8 cellular contexts compared by ENCODE assay signal in genomic region chr12:30694412-30694955, GRCh38. TPM values are rescaled to one million over a fixed set of nuclear protein-coding genes. Genes with fewer than 3 reads are reported as not detected.
A peak's percentile ranks its signal among the peaks of the same experiment; 100 is the strongest.
DNase-seq lines count a peak whose midpoint lies in the region; ATAC-seq, FAIRE-seq and TF ChIP-seq lines count a peak whose summit lies in the region.

No MANE protein-coding gene starts in this region.

- BruUV-seq in mammary epithelial cell (replicated peaks; lab: Mats Ljungman, UMichigan): no TSS peak

- intact Hi-C loops in mammary epithelial cell (cut with micrococcal nuclease): loop anchor here (2.0 kb wide), 1 partner anchor 60 kb away; the partner anchor contains the start of gene CAPRIN2

- H3K79me2 ChIP-seq in mammary epithelial cell (ENCODE audit: insufficient read depth, low read length): peaks cover 53% of the 10 kb centered on the region

- H3K4me1 ChIP-seq in mammary epithelial cell (ENCODE audit: insufficient read depth, low read length) (peaks cover 24% of the 10 kb centered on the region), muscle layer of duodenum (ENCODE audit: control insufficient read depth in 1 of 2, insufficient read depth in 2 of 2, low read length in 2 of 2) (peaks cover 19 to 28% of the 10 kb centered on the region in 2 donors)

- H3K9me3 ChIP-seq in mammary epithelial cell (replicated peaks; ENCODE audit: insufficient read depth, low read length): no peaks in the 10 kb centered on the region
- H3K9me3 ChIP-seq in muscle layer of duodenum (ENCODE audit: control insufficient read depth in 1 of 2, low read length in 2 of 2): no peaks in the 10 kb centered on the region

- WGBS in mammary epithelial cell (ENCODE audit: low coverage, missing lambda C conversion rate): 3% methylated on average over 9 of the region's 9 CpGs

- H3K36me3 ChIP-seq in mammary epithelial cell (ENCODE audit: insufficient read depth, low read length): peaks cover 4% of the 10 kb centered on the region
- no peaks in the 10 kb centered on the region for H3K36me3 ChIP-seq in muscle layer of duodenum (ENCODE audit: control insufficient read depth in 1 of 2, insufficient read depth in 2 of 2, low read length in 2 of 2)

- peak; percentile 47 for DNase-seq in NCI-H82 (lab: John Stamatoyannopoulos, UW)
- DNase-seq in NCI-H82 treated with DMSO at 0.1 percent for 48 hours (lab: John Stamatoyannopoulos, UW; ENCODE audit: unreplicated experiment): no peak
- DNase-seq in NCI-H1105 treated with DMSO at 0.1 percent for 48 hours (lab: John Stamatoyannopoulos, UW): peak; percentile 71
- DNase-seq in mammary epithelial cell: peak; percentile 28
- DNase-seq in RCC 7860 (ENCODE audit: low spot score): no peak
- no peak for DNase-seq in NK-92 treated with Interleukin-12 subunit alpha and Interleukin-12 subunit beta, amount 100 ng/mL, for 24 hours (lab: John Stamatoyannopoulos, UW)

- CTCF ChIA-PET in mammary epithelial cell (lab: Charles Lee; ENCODE audit: low non-redundant PET): interaction anchor here (0.6 kb wide), 1 partner anchor 61 kb away, joined by 3 read pairs; no protein-coding TSS in a partner anchor

- H3K4me2 ChIP-seq in mammary epithelial cell (ENCODE audit: insufficient read depth, low read depth, low read length): peak overlapping the region; percentile 81

- dilution Hi-C loops in mammary epithelial cell (cut with HindIII; ENCODE audit: low sequenced_read_pairs): no loop called here

- H3K27me3 ChIP-seq in mammary epithelial cell (ENCODE audit: insufficient read depth, low read length) (no peaks in the 10 kb centered on the region), muscle layer of duodenum (ENCODE audit: low read depth, low read length) (no peaks in the 10 kb centered on the region)

- ATAC-seq in HG02759 (IDR thresholded peaks at IDR 0.05; ENCODE audit: unreplicated experiment): no peak

- H4K20me1 ChIP-seq in mammary epithelial cell (ENCODE audit: insufficient read depth, low read length): no peaks in the 10 kb centered on the region

- FAIRE-seq in RCC 7860 (lab: Jason Lieb, UNC): no peak

- H3K4me3 ChIP-seq in mammary epithelial cell (replicated peaks in 1 of 3; ENCODE audit: insufficient read depth in 1 of 3, low read depth in 2 of 3, low read length in 3 of 3): peak overlapping the region; percentile 68 to 99 (median 76)
- peak overlapping the region; percentile 86 to 98 for H3K4me3 ChIP-seq in muscle layer of duodenum (ENCODE audit: low read depth in 1 of 2, low read length in 2 of 2)

- H3K27ac ChIP-seq in mammary epithelial cell (ENCODE audit: insufficient read depth, low read depth, low read length): peak overlapping the region; percentile 14
- H3K27ac ChIP-seq in muscle layer of duodenum (ENCODE audit: low read length): peak overlapping the region; percentile 89

- H3K9ac ChIP-seq in mammary epithelial cell (ENCODE audit: insufficient read depth, low read length): peak overlapping the region; percentile 46

- TF ChIP-seq CTCF in mammary epithelial cell (conservative IDR thresholded peaks at IDR 0.05 in 1 of 2, IDR thresholded peaks at IDR 0.05 in 1 of 2; ENCODE audit: extremely low read depth in 1 of 2, insufficient read depth in 1 of 2, low read depth in 1 of 2, low read length in 2 of 2): no peak

- H2AFZ ChIP-seq in mammary epithelial cell (ENCODE audit: low read depth, low read length): peak overlapping the region; percentile 99

- in situ Hi-C loops in mammary epithelial cell (cut with MboI; ENCODE audit: low sequenced_read_pairs in 2 of 2): no loop called here

RNA-seq across cellular contexts. Expression of gene IPO8, which starts 1.2 kb away (rescaled TPM):
- total RNA-seq in mammary epithelial cell: 10 to 100 TPM; 21.5 to 40.7 TPM
- 6.3 TPM for polyA plus RNA-seq in mammary epithelial cell
- 71.3 TPM for polyA minus RNA-seq in mammary epithelial cell

Comparison
In these comparisons a context has a peak if more than half of its experiments do, and no peak if none do; other contexts are left out.
1. DNase-seq: peak in NCI-H82 (single experiment), NCI-H1105 treated with DMSO at 0.1 percent for 48 hours (single experiment) and mammary epithelial cell (single experiment); none in NCI-H82 treated with DMSO at 0.1 percent for 48 hours (single experiment), RCC 7860 (single experiment) and NK-92 treated with Interleukin-12 subunit alpha and Interleukin-12 subunit beta, amount 100 ng/mL, for 24 hours (single experiment).